ENCODE assay signal across 8 cellular contexts in the genomic region with DNA sequence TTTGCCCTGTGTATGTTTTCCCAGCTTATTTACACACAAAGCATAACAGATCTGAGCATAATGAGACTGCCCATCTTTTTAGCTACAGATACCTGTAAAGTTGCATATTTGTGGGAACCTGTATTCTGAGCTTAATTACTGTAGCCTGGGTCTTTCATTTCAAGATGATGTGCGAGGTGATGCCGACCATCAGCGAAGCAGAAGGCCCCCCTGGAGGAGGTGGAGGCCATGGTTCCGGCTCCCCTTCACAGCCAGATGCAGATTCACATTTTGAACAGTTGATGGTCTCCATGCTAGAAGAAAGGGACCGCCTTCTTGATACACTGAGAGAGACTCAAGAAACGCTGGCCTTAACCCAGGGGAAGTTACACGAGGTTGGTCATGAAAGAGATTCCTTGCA. TPM values are rescaled to one million over a fixed set of nuclear protein-coding genes. Genes with fewer than 3 reads are reported as not detected.
DNase-seq lines count a peak whose midpoint lies in the region; ATAC-seq and TF ChIP-seq lines count a peak whose summit lies in the region.

No MANE protein-coding gene starts in this region.

- ATAC-seq in HG02938 (IDR thresholded peaks at IDR 0.05; ENCODE audit: unreplicated experiment) = no peak

- H3K27ac ChIP-seq in VCaP = peak overlapping the region; percentile 89

- H3K9me3 ChIP-seq in skeletal muscle satellite cell (replicated peaks; ENCODE audit: low read length) = no peaks in the 10 kb centered on the region

- peak overlapping the region; percentile 100 for H3K4me2 ChIP-seq in skeletal muscle satellite cell (ENCODE audit: low read length)

- H3K36me3 ChIP-seq in skeletal muscle satellite cell (ENCODE audit: insufficient read depth, low read length) = peaks cover 27% of the 10 kb centered on the region

- H3K4me3 ChIP-seq in foreskin fibroblast (ENCODE audit: low read depth in 1 of 2, low read length in 2 of 2) (peak overlapping the region; percentile 76 to 87), skeletal muscle satellite cell (ENCODE audit: low read length) (peak overlapping the region; percentile 90)

- H3K4me3 Mint-ChIP-seq in activated CD4-positive, alpha-beta T cell treated with anti-CD3 and anti-CD28 coated beads, Interleukin-2, amount 10 ng/mL, durations not matched to agents 7 days and 5 days = peak overlapping the region; percentile 81

- CTCF ChIA-PET in activated CD4-positive, alpha-beta T cell treated with anti-CD3 and anti-CD28 coated beads, Interleukin-2, amount 10 ng/mL, durations not matched to agents 7 days and 5 days (lab: Charles Lee) = no interaction called here

- peaks cover 44% of the 10 kb centered on the region for H3K4me1 Mint-ChIP-seq in activated CD4-positive, alpha-beta T cell treated with anti-CD3 and anti-CD28 coated beads, Interleukin-2, amount 10 ng/mL, durations not matched to agents 7 days and 5 days

- H3K36me3 Mint-ChIP-seq in activated CD4-positive, alpha-beta T cell treated with anti-CD3 and anti-CD28 coated beads, Interleukin-2, amount 10 ng/mL, durations not matched to agents 7 days and 5 days (ENCODE audit: low read depth) = peaks cover 33% of the 10 kb centered on the region

- DNase-seq in activated CD4-positive, alpha-beta T cell treated with anti-CD3 and anti-CD28 coated beads, Interleukin-2, amount 10 ng/mL, durations not matched to agents 7 days and 5 days = no peak
- no peak for DNase-seq in activated CD4-positive, alpha-beta T cell treated with anti-CD3 and anti-CD28 coated beads for 1 hour
- DNase-seq in foreskin fibroblast (no peak), SKM-1 treated with dmso at 0.1 percent for 144 hours (lab: John Stamatoyannopoulos, UW; ENCODE audit: unreplicated experiment) (no peak)
- no peak for DNase-seq in activated effector memory CD4-positive, alpha-beta T cell treated with Interleukin-2 at 50 U/mL for 16 hours

- TF ChIP-seq CTCF in VCaP (conservative IDR thresholded peaks at IDR 0.05) (no peak), foreskin fibroblast (IDR thresholded peaks at IDR 0.05; ENCODE audit: low read depth, low read length) (no peak)

- peak overlapping the region; percentile 41 for H3K9ac ChIP-seq in skeletal muscle satellite cell (ENCODE audit: low read depth, low read length)

- peaks cover 13% of the 10 kb centered on the region for H3K4me1 ChIP-seq in skeletal muscle satellite cell (ENCODE audit: control insufficient read depth, insufficient read depth, low read length)

- H3K27ac Mint-ChIP-seq in activated CD4-positive, alpha-beta T cell treated with anti-CD3 and anti-CD28 coated beads, Interleukin-2, amount 10 ng/mL, durations not matched to agents 7 days and 5 days = peak overlapping the region; percentile 80

- peaks cover 7% of the 10 kb centered on the region for H3K27me3 Mint-ChIP-seq in activated CD4-positive, alpha-beta T cell treated with anti-CD3 and anti-CD28 coated beads, Interleukin-2, amount 10 ng/mL, durations not matched to agents 7 days and 5 days

- peaks cover 19% of the 10 kb centered on the region for H3K27me3 ChIP-seq in skeletal muscle satellite cell (ENCODE audit: control insufficient read depth, insufficient read depth, low read length)

- H3K9me3 Mint-ChIP-seq in activated CD4-positive, alpha-beta T cell treated with anti-CD3 and anti-CD28 coated beads, Interleukin-2, amount 10 ng/mL, durations not matched to agents 7 days and 5 days = no peaks in the 10 kb centered on the region

- POLR2A ChIA-PET in activated CD4-positive, alpha-beta T cell treated with anti-CD3 and anti-CD28 coated beads, Interleukin-2, amount 10 ng/mL, durations not matched to agents 7 days and 5 days (lab: Charles Lee) = interaction anchor here (0.6 kb wide), 1 partner anchor 94 kb away, joined by 3 read pairs; no protein-coding TSS in a partner anchor

RNA-seq across cellular contexts. Expression of gene PPFIA1, which starts 1.5 kb away (rescaled TPM):
- total RNA-seq in activated CD4-positive, alpha-beta T cell treated with anti-CD3 and anti-CD28 coated beads, Interleukin-2, amount 10 ng/mL, durations not matched to agents 7 days and 5 days = 10 to 100 TPM; 29.2 to 32.7 TPM
- 24.6 and 29.1 TPM in 2 replicates for total RNA-seq in skeletal muscle satellite cell (2012; rRNA removed)
